8 cellular contexts compared by ENCODE assay signal in genomic region chr6:136788069-136788902, GRCh38. TPM values are rescaled to one million over a fixed set of nuclear protein-coding genes. Genes with fewer than 3 reads are reported as not detected.
A peak's percentile ranks its signal among the peaks of the same experiment; 100 is the strongest.
DNase-seq lines count a peak whose midpoint lies in the region; ATAC-seq and TF ChIP-seq lines count a peak whose summit lies in the region.

No MANE protein-coding gene starts in this region.

- H3K23ac ChIP-seq in IMR-90 (ENCODE audit: low read depth, low read length) = peak overlapping the region; percentile 32; the same call in 1 of the 2 replicates

- CTCF ChIA-PET in IMR-90 (lab: Yijun Ruan, JAX) = interaction anchor here (1.9 kb wide), 1 partner anchor 120 kb away, joined by 6 read pairs; no protein-coding TSS in a partner anchor

- H3K4me1 Mint-ChIP-seq in CD14-positive monocyte (peaks cover 75% of the 10 kb centered on the region), memory B cell (peaks cover 44% of the 10 kb centered on the region)
- H3K4me1 Mint-ChIP-seq in activated naive CD8-positive, alpha-beta T cell treated with anti-CD3 and anti-CD28 coated beads, Interleukin-2, amount 50 U/mL, for 24 hours = peaks cover 80% of the 10 kb centered on the region

- dilution Hi-C loops in IMR-90 (cut with HindIII; ENCODE audit: low sequenced_read_pairs, unreplicated experiment) = no loop called here

- peak overlapping the region; percentile 55; the same call in 1 of the 3 replicates for H2BK15ac ChIP-seq in IMR-90 (ENCODE audit: low read depth, low read length)

- ATAC-seq in IMR-90 (ENCODE audit: low read depth) = peak; percentile 9
- ATAC-seq in activated naive CD8-positive, alpha-beta T cell treated with anti-CD3 and anti-CD28 coated beads, Interleukin-2, amount 50 U/mL, for 24 hours = no peak
- ATAC-seq in memory B cell (ENCODE audit: low read depth) = no peak

- H3K4me3 Mint-ChIP-seq in CD14-positive monocyte (peak overlapping the region in 1 of 2 donors; percentile 62), memory B cell (peak overlapping the region; percentile 45)
- H3K4me3 Mint-ChIP-seq in activated naive CD8-positive, alpha-beta T cell treated with anti-CD3 and anti-CD28 coated beads, Interleukin-2, amount 50 U/mL, for 24 hours = peak overlapping the region; percentile 58

- peak overlapping the region; percentile 81 for H3K18ac ChIP-seq in IMR-90 (ENCODE audit: low read depth, low read length)

- H4K8ac ChIP-seq in IMR-90 (ENCODE audit: low read depth in 2 of 2, low read length in 2 of 2) = peak overlapping the region; percentile 35 to 87; a peak in 2 of 4 replicates

- in situ Hi-C loops in IMR-90 (cut with MboI; ENCODE audit: low sequenced_read_pairs) = loop anchor here (25.0 kb wide), 1 partner anchor 501 kb away; the partner anchor contains the start of gene BCLAF1

- TF ChIP-seq CTCF in CD14-positive monocyte (IDR thresholded peaks at IDR 0.05) (no peak), IMR-90 (conservative IDR thresholded peaks at IDR 0.05; ENCODE audit: low read depth, low read length) (no peak), lower leg skin (IDR thresholded peaks at IDR 0.05) (no peak), esophagus muscularis mucosa (IDR thresholded peaks at IDR 0.05) (no peak)

- H3K9me3 Mint-ChIP-seq in CD14-positive monocyte (peaks cover 0 to 2% (median 0%) of the 10 kb centered on the region in 7 donors), memory B cell (no peaks in the 10 kb centered on the region)
- H3K9me3 Mint-ChIP-seq in activated naive CD8-positive, alpha-beta T cell treated with anti-CD3 and anti-CD28 coated beads, Interleukin-2, amount 50 U/mL, for 24 hours = no peaks in the 10 kb centered on the region

- DNase-seq in CD14-positive monocyte (ENCODE audit: low spot score) = no peak
- DNase-seq in IMR-90 = peak; percentile 89
- DNase-seq in activated naive CD8-positive, alpha-beta T cell treated with anti-CD3 and anti-CD28 coated beads, Interleukin-2, amount 50 U/mL, for 24 hours = no peak
- no peak for DNase-seq in memory B cell (ENCODE audit: low spot score in 2 of 2)
- no peak for DNase-seq in NCI-H524 treated with DMSO at 0.1 percent for 48 hours (lab: John Stamatoyannopoulos, UW)
- DNase-seq in lower leg skin (ENCODE audit: low spot score in 2 of 2) = no peak
- no peak for DNase-seq in cerebellar nuclear complex (lab: John Stamatoyannopoulos, UW)
- DNase-seq in esophagus muscularis mucosa (ENCODE audit: extremely low spot score) = no peak

- no peaks in the 10 kb centered on the region for H3K36me3 ChIP-seq in IMR-90 (ENCODE audit: control insufficient read depth, insufficient read depth, low read length)
- H3K36me3 ChIP-seq in esophagus muscularis mucosa = no peaks in the 10 kb centered on the region

- peak overlapping the region; percentile 92 for H3K14ac ChIP-seq in IMR-90 (replicated peaks; ENCODE audit: low read depth, low read length)

- peak overlapping the region; percentile 99 for H2BK5ac ChIP-seq in IMR-90 (ENCODE audit: low read depth, low read length, poor library complexity, severe bottlenecking)

- peak overlapping the region; percentile 97; the same call in 1 of the 2 replicates for H3K4me2 ChIP-seq in IMR-90 (ENCODE audit: low read depth, low read length)

- H3K27me3 Mint-ChIP-seq in CD14-positive monocyte (ENCODE audit: low read depth in 3 of 3) (peaks cover 0 to 2% (median 2%) of the 10 kb centered on the region in 3 donors), memory B cell (no peaks in the 10 kb centered on the region)
- no peaks in the 10 kb centered on the region for H3K27me3 Mint-ChIP-seq in activated naive CD8-positive, alpha-beta T cell treated with anti-CD3 and anti-CD28 coated beads, Interleukin-2, amount 50 U/mL, for 24 hours

- TF ChIP-seq EP300 in esophagus muscularis mucosa (IDR thresholded peaks at IDR 0.05) = no peak

- H3K36me3 Mint-ChIP-seq in CD14-positive monocyte (peaks cover 8 to 16% of the 10 kb centered on the region in 2 donors), memory B cell (peaks cover 11% of the 10 kb centered on the region)
- peaks cover 6% of the 10 kb centered on the region for H3K36me3 Mint-ChIP-seq in activated naive CD8-positive, alpha-beta T cell treated with anti-CD3 and anti-CD28 coated beads, Interleukin-2, amount 50 U/mL, for 24 hours (ENCODE audit: low read depth)

- H3K4me3 ChIP-seq in IMR-90 (ENCODE audit: insufficient read depth, low read depth, low read length) (no peak overlapping the region), lower leg skin (ENCODE audit: low read depth, poor library complexity, severe bottlenecking) (no peak overlapping the region), esophagus muscularis mucosa (peak overlapping the region in 1 of 4 donors; percentile 82)

- 0 out of 2 replicates have a peak overlapping the region, but pooled peaks have one; percentile 5 for H3K56ac ChIP-seq in IMR-90 (ENCODE audit: extremely low read depth, insufficient read depth, low read length)

- H3K9me3 ChIP-seq in IMR-90 (ENCODE audit: control insufficient read depth, insufficient read depth, low read length) (no peaks in the 10 kb centered on the region), esophagus muscularis mucosa (no peaks in the 10 kb centered on the region)

- intact Hi-C loops in CD14-positive monocyte (cut with micrococcal nuclease) (loop anchor here in 1 of 2 donors (10.0 kb wide), 2 partner anchors 447 to 503 kb away; partner anchors contain the start of gene BCLAF1), IMR-90 (cut with micrococcal nuclease) (no loop called here), lower leg skin (cut with DNase I; ENCODE audit: low total_unique reads) (no loop called here), esophagus muscularis mucosa (cut with DNase I) (no loop called here)

- H2BK20ac ChIP-seq in IMR-90 (ENCODE audit: low read depth, low read length) = peak overlapping the region; percentile 93; the same call in 1 of the 2 replicates

- peak overlapping the region; percentile 98 for H3K4ac ChIP-seq in IMR-90 (ENCODE audit: low read depth, low read length)

- peak overlapping the region; percentile 95; the same call in 1 of the 2 replicates for H3K27ac ChIP-seq in IMR-90 (ENCODE audit: insufficient read depth, low read length)
- H3K27ac ChIP-seq in esophagus muscularis mucosa (replicated peaks in 1 of 4) = peak overlapping the region in 1 of 4 donors; percentile 7

- peaks cover 20 to 59% of the 10 kb centered on the region in 2 experiments for H3K79me1 ChIP-seq in IMR-90 (ENCODE audit: low read depth in 1 of 2, low read length in 2 of 2)

- H2AK9ac ChIP-seq in IMR-90 (replicated peaks; ENCODE audit: low read depth, low read length, poor library complexity) = no peak overlapping the region

- peak overlapping the region; percentile 96 for H4K91ac ChIP-seq in IMR-90 (ENCODE audit: insufficient read depth, low read depth, low read length)

- POLR2A ChIA-PET in IMR-90 (lab: Charles Lee; ENCODE audit: unreplicated experiment) = no interaction called here

- H3K27me3 ChIP-seq in IMR-90 (ENCODE audit: control insufficient read depth, insufficient read depth, low read length) = no peaks in the 10 kb centered on the region
- H3K27me3 ChIP-seq in esophagus muscularis mucosa = no peaks in the 10 kb centered on the region

- no TSS peak for BruUV-seq in IMR-90 (replicated peaks; lab: Mats Ljungman, UMichigan)

- H4K5ac ChIP-seq in IMR-90 (ENCODE audit: low read depth, low read length) = peak overlapping the region; percentile 40; the same call in 1 of the 2 replicates

- no peak for TF ChIP-seq RAD21 in IMR-90 (IDR thresholded peaks at IDR 0.05; ENCODE audit: low read length)

- no peak overlapping the region for H3K9ac ChIP-seq in IMR-90 (ENCODE audit: low read depth, low read length)

- H3K4me1 ChIP-seq in IMR-90 (ENCODE audit: control insufficient read depth, insufficient read depth, low read length) (peaks cover 21% of the 10 kb centered on the region), esophagus muscularis mucosa (peaks cover 28 to 79% (median 61%) of the 10 kb centered on the region in 4 donors)

- TF ChIP-seq POLR2A in IMR-90 (IDR thresholded peaks at IDR 0.05; ENCODE audit: low read depth, low read length) (no peak), lower leg skin (IDR thresholded peaks at IDR 0.05) (no peak), esophagus muscularis mucosa (IDR thresholded peaks at IDR 0.05; ENCODE audit: low read depth) (no peak)

- H2BK120ac ChIP-seq in IMR-90 (ENCODE audit: low read depth, low read length) = peak overlapping the region; percentile 96

- peaks cover 22% of the 10 kb centered on the region for H3K9me1 ChIP-seq in IMR-90 (ENCODE audit: insufficient read depth, low read length)

- H4K20me1 ChIP-seq in IMR-90 (ENCODE audit: insufficient read depth, low read length) = no peaks in the 10 kb centered on the region

- peak overlapping the region; percentile 93; the same call in 1 of the 2 replicates for H2AK5ac ChIP-seq in IMR-90 (ENCODE audit: low read depth, low read length)

- H3K27ac Mint-ChIP-seq in CD14-positive monocyte (peak overlapping the region; percentile 87 to 95 (median 94)), memory B cell (peak overlapping the region; percentile 90)
- H3K27ac Mint-ChIP-seq in activated naive CD8-positive, alpha-beta T cell treated with anti-CD3 and anti-CD28 coated beads, Interleukin-2, amount 50 U/mL, for 24 hours = peak overlapping the region; percentile 80

- no CpG with 5 or more reads among the region's 7 CpGs for WGBS in IMR-90 (ENCODE audit: extremely low coverage in 2 of 2, insufficient read length in 1 of 2), 2 experiments
- WGBS in lower leg skin, 2 donors = 59 to 62% methylated on average over 7 of the region's 7 CpGs
- WGBS in esophagus muscularis mucosa = 65% methylated on average over 7 of the region's 7 CpGs

- H2AFZ ChIP-seq in IMR-90 (replicated peaks; ENCODE audit: low read length, poor library complexity) = no peak overlapping the region

RNA-seq across cellular contexts. Expression of gene MAP3K5, which starts 4.0 kb away (rescaled TPM):
- polyA plus RNA-seq in CD14-positive monocyte (10 to 100 TPM in 1 of 2 donors, 1 to 10 TPM in 1; 9.6 to 11.1 TPM), IMR-90 (2012; rRNA removed) (4.9 and 5.4 TPM in 2 replicates)
- total RNA-seq in IMR-90 (2012; rRNA removed) (17.2 and 17.6 TPM in 2 replicates), lower leg skin (10 to 100 TPM; 18.9 to 35.2 (median 27.0) TPM), esophagus muscularis mucosa (10 to 100 TPM; 18.7 to 24.1 (median 20.7) TPM)
- polyA plus RNA-seq in IMR-90 (2012; cell fraction: cytosol; rRNA removed) = 2.0 and 2.1 TPM in 2 replicates
- 1.4 and 6.3 TPM in 2 replicates for polyA plus RNA-seq in IMR-90 (2012; cell fraction: nucleus; rRNA removed; ENCODE audit: low replicate concordance)

RNA-seq across cellular contexts. Expression of gene PEX7, which starts 34.1 kb away (rescaled TPM):
- polyA plus RNA-seq in CD14-positive monocyte (1 to 10 TPM; 3.9 to 6.1 TPM), IMR-90 (2012; rRNA removed) (4.1 and 5.4 TPM in 2 replicates)
- total RNA-seq in IMR-90 (2012; rRNA removed) (7.0 and 11.9 TPM in 2 replicates), lower leg skin (10 to 100 TPM; 15.2 to 21.5 (median 21.2) TPM), esophagus muscularis mucosa (1 to 10 TPM; 4.1 to 9.5 (median 5.6) TPM)
- polyA plus RNA-seq in IMR-90 (2012; cell fraction: cytosol; rRNA removed) = 4.8 and 10.3 TPM in 2 replicates
- 4.0 and 4.4 TPM in 2 replicates for polyA plus RNA-seq in IMR-90 (2012; cell fraction: nucleus; rRNA removed; ENCODE audit: low replicate concordance)
